In genomic region chr12:32512910-32513309, GRCh38 we compare ENCODE assay signal across 24 cellular contexts.
"Had no signal": no experiment of that assay in that cellular context is flagged by ENCODE, and none has a peak within 500 bp of the region (broad histone marks: within the 10 kb centered on the region; RNA-seq: fewer than 3 reads in every experiment).

No MANE protein-coding gene starts in this region.

- H3K4me3 ChIP-seq: coronary artery, heart left ventricle, left lung, lung, psoas muscle, spleen, tibial artery had no signal

- H3K27ac ChIP-seq: coronary artery, left lung, parathyroid adenoma, psoas muscle, spleen, tibial artery had no signal

- H3K36me3 ChIP-seq: heart left ventricle, left lung, spleen, tibial artery had no signal

- H3K27me3 ChIP-seq: heart left ventricle, left lung, spleen, tibial artery had no signal

- H2AFZ ChIP-seq: parathyroid adenoma had no signal

- H3K9ac ChIP-seq: parathyroid adenoma had no signal

- H3K4me1 ChIP-seq: parathyroid adenoma had no signal

- FAIRE-seq: endothelial cell of umbilical vein, islet of Langerhans had no signal

- DNase-seq: effector CD4-positive, alpha-beta T cell; endodermal cell; foreskin melanocyte; heart left ventricle; hypothalamus; kidney glomerular epithelial cell; left lung; mesenchymal stem cell; midbrain; naive B cell; psoas muscle; retina; spleen; stimulated activated CD4-positive, alpha-beta T cell treated with anti-CD3 and anti-CD28 coated beads, Interleukin-15, amount 100 ng/mL, for 24 hours; stimulated activated CD4-positive, alpha-beta T cell treated with anti-CD3 and anti-CD28 coated beads, Interleukin-1b, Interleukin-23, amount 100 ng/mL, for 48 hours; stimulated activated CD4-positive, alpha-beta T cell treated with anti-CD3 and anti-CD28 coated beads, Interleukin-4, amount 100 ng/mL, for 24 hours; tibial artery had no signal

- ATAC-seq: left lung; sciatic nerve; stimulated activated memory B cell treated with anti-CD40 and anti-IgM and Interleukin-4, amounts not matched to agents 10 μg/mL and 1 μg/mL and 100 μg/mL, for 72 hours had no signal

- H3K9me3 ChIP-seq: heart left ventricle, left lung, psoas muscle, spleen, tibial artery had no signal
